In the genomic region with DNA sequence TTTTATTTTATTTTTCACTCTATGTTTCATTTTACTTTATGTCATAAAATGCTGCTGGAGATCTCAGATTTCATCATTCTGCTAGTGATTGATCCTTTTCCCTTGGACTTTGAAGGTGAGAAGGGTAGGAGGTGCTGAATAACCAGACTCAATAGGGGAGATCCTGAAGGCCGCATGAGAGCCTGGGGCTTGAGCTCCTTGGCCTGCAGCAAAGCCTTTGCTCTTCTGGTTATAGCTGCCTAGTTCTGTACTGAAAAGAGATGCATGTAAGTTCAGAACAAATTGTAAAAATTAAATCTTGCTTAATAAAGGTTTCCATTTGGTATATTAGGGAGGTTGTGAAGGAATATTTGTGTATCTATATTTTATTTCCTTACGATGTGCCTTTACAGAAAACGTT, we compare ENCODE assay signal across 10 cellular contexts.
"Had no signal": no experiment of that assay in that cellular context is flagged by ENCODE, and none has a peak within 500 bp of the region (broad histone marks: within the 10 kb centered on the region; RNA-seq: fewer than 3 reads in every experiment).

No MANE protein-coding gene starts in this region.

- H3K4me2 ChIP-seq: GM23338 had no signal

- DNase-seq: GM23248, GOT3, H7, H9, HCEC 1CT, HFFc6 had no signal

- ATAC-seq: GM23338, HCT116 had no signal

- H3K27ac ChIP-seq: GM23248 had no signal

- H3K36me3 ChIP-seq: HAP-1 had no signal

- H3K27ac Mint-ChIP-seq: GM23338, H9, HFFc6 had no signal

- H3K9me3 ChIP-seq: HAP-1 had no signal

- H3K4me3 ChIP-seq: GM23248, GM23338, HAP-1 had no signal

- FAIRE-seq: H54 had no signal

- H3K4me1 Mint-ChIP-seq: GM23338, H9 had no signal

- H2AFZ ChIP-seq: GM23248, GM23338 had no signal

- H3K4me3 Mint-ChIP-seq: GM23338, H9, HFFc6 had no signal

- H3K9ac ChIP-seq: GM23248 had no signal

- H3K4me1 ChIP-seq: HAP-1 had no signal
